ENCODE assay signal across 21 cellular contexts in genomic region chr12:123948401-123949117, GRCh38. TPM values are rescaled to one million over a fixed set of nuclear protein-coding genes. Genes with fewer than 3 reads are reported as not detected.
DNase-seq lines count a peak whose midpoint lies in the region; ATAC-seq and TF ChIP-seq lines count a peak whose summit lies in the region.
"Had no signal": no experiment of that assay in that cellular context is flagged by ENCODE, and none has a peak within 500 bp of the region (broad histone marks: within the 10 kb centered on the region; RNA-seq: fewer than 3 reads in every experiment).

No MANE protein-coding gene starts in this region.

- H3K4me1 Mint-ChIP-seq in nephron progenitor cell = peaks cover 59% of the 10 kb centered on the region
- H3K4me1 Mint-ChIP-seq: activated CD4-positive, alpha-beta T cell treated with anti-CD3 and anti-CD28 coated beads, Interleukin-2, amount 10 ng/mL, durations not matched to agents 24 days and 14 days had no signal

- intact Hi-C loops in dorsolateral prefrontal cortex (cut with DNase I) = loop anchor here in 1 of 2 donors (2.0 kb wide), 1 partner anchor 22 kb away; no protein-coding TSS in a partner anchor

- ATAC-seq in GM18867 (IDR thresholded peaks at IDR 0.05; ENCODE audit: unreplicated experiment) (no peak), GM21576 (IDR thresholded peaks at IDR 0.05; ENCODE audit: unreplicated experiment) (no peak)
- ATAC-seq: body of pancreas; GM12878; left lung; stimulated activated naive CD8-positive, alpha-beta T cell treated with anti-CD3 and anti-CD28 coated beads, Interleukin-15, Interleukin-2, amounts not matched to agents 100 U/mL and 50 U/mL, for 24 hours had no signal

- peak overlapping the region in 35 of 59 donors; percentile 0 to 50 (median 18) for H3K4me3 ChIP-seq in dorsolateral prefrontal cortex
- H3K4me3 ChIP-seq: body of pancreas, GM12878, HAP-1, left lung, prostate gland, uterus had no signal

- DNase-seq in ELF-1 (ENCODE audit: low read depth, low spot score) (peak; percentile 35), NCI-H2171 treated with DMSO at 0.1 percent for 48 hours (lab: John Stamatoyannopoulos, UW) (peak; percentile 58), dorsolateral prefrontal cortex (peak in 2 of 10 donors; percentile 30 to 60), nephron progenitor cell (no peak), erythroblast (lab: John Stamatoyannopoulos, UW) (no peak), HK-2 (ENCODE audit: unreplicated experiment) (no peak)
- DNase-seq: activated CD4-positive, alpha-beta T cell treated with anti-CD3 and anti-CD28 coated beads, Interleukin-2, amount 10 ng/mL, durations not matched to agents 24 days and 14 days; activated naive CD4-positive, alpha-beta T cell treated with anti-CD3 and anti-CD28 coated beads, Interleukin-2, amount 50 U/mL, for 16 hours; body of pancreas; effector memory CD4-positive, alpha-beta T cell; left lung; NCI-H2029 treated with DMSO at 0.1 percent for 48 hours; SK-N-SH; stimulated activated naive CD8-positive, alpha-beta T cell treated with anti-CD3 and anti-CD28 coated beads, Interleukin-15, Interleukin-2, amounts not matched to agents 100 U/mL and 50 U/mL, for 24 hours; uterus had no signal

- H3K4me3 Mint-ChIP-seq in nephron progenitor cell = no peak overlapping the region
- H3K4me3 Mint-ChIP-seq: activated CD4-positive, alpha-beta T cell treated with anti-CD3 and anti-CD28 coated beads, Interleukin-2, amount 10 ng/mL, durations not matched to agents 24 days and 14 days had no signal

- H3K27me3 Mint-ChIP-seq in nephron progenitor cell (ENCODE audit: low read depth, poor library complexity) = peaks cover 5% of the 10 kb centered on the region
- H3K27me3 Mint-ChIP-seq: activated CD4-positive, alpha-beta T cell treated with anti-CD3 and anti-CD28 coated beads, Interleukin-2, amount 10 ng/mL, durations not matched to agents 24 days and 14 days had no signal

- H3K9me3 Mint-ChIP-seq in nephron progenitor cell = peaks cover 12% of the 10 kb centered on the region
- H3K9me3 Mint-ChIP-seq: activated CD4-positive, alpha-beta T cell treated with anti-CD3 and anti-CD28 coated beads, Interleukin-2, amount 10 ng/mL, durations not matched to agents 24 days and 14 days had no signal

- TF ChIP-seq CTCF in dorsolateral prefrontal cortex (IDR thresholded peaks at IDR 0.05 in 54 of 56, conservative IDR thresholded peaks at IDR 0.05 in 2 of 56; ENCODE audit: low read depth in 1 of 56, partially characterized antibody in 56 of 56) = peak in 15 of 56 donors; percentile 3 to 57 (median 21)
- TF ChIP-seq CTCF in nephron progenitor cell (IDR thresholded peaks at IDR 0.05) = no peak

- TF ChIP-seq POLR2A in erythroblast (IDR thresholded peaks at IDR 0.05; ENCODE audit: low read length) = no peak

- H3K27me3 ChIP-seq in dorsolateral prefrontal cortex = no peaks in the 10 kb centered on the region
- H3K27me3 ChIP-seq: body of pancreas, left lung, Peyer's patch, uterus had no signal

- peak overlapping the region; percentile 92 for H3K27ac Mint-ChIP-seq in nephron progenitor cell
- H3K27ac Mint-ChIP-seq: activated CD4-positive, alpha-beta T cell treated with anti-CD3 and anti-CD28 coated beads, Interleukin-2, amount 10 ng/mL, durations not matched to agents 24 days and 14 days had no signal

- peak overlapping the region in 52 of 59 donors; percentile 16 to 89 (median 72) for H3K27ac ChIP-seq in dorsolateral prefrontal cortex
- H3K27ac ChIP-seq: body of pancreas, left lung, prostate gland, uterus had no signal

- peaks cover 44% of the 10 kb centered on the region for H3K36me3 Mint-ChIP-seq in nephron progenitor cell (ENCODE audit: low read depth)

RNA-seq across cellular contexts. Expression of gene CCDC92, which starts 24.1 kb away (rescaled TPM):
- total RNA-seq in dorsolateral prefrontal cortex = 100 to 1,000 TPM in 116 of 120 experiments, 10 to 100 TPM in 4; 89.7 to 184 (median 138) TPM

RNA-seq across cellular contexts. Expression of gene ZNF664, which starts 24.5 kb away (rescaled TPM):
- 100 to 1,000 TPM in 99 of 120 experiments, 10 to 100 TPM in 21; 82.2 to 211 (median 117) TPM for total RNA-seq in dorsolateral prefrontal cortex

Comparison
In these comparisons a context has a peak if more than half of its experiments do, and no peak if none do; other contexts are left out.
1. DNase-seq: peak in ELF-1 (single experiment) and NCI-H2171 treated with DMSO at 0.1 percent for 48 hours (single experiment); none in nephron progenitor cell (single experiment), erythroblast (0 of 2) and HK-2 (single experiment).